Comparison of ENCODE assay signal across 9 cellular contexts in the genomic region with DNA sequence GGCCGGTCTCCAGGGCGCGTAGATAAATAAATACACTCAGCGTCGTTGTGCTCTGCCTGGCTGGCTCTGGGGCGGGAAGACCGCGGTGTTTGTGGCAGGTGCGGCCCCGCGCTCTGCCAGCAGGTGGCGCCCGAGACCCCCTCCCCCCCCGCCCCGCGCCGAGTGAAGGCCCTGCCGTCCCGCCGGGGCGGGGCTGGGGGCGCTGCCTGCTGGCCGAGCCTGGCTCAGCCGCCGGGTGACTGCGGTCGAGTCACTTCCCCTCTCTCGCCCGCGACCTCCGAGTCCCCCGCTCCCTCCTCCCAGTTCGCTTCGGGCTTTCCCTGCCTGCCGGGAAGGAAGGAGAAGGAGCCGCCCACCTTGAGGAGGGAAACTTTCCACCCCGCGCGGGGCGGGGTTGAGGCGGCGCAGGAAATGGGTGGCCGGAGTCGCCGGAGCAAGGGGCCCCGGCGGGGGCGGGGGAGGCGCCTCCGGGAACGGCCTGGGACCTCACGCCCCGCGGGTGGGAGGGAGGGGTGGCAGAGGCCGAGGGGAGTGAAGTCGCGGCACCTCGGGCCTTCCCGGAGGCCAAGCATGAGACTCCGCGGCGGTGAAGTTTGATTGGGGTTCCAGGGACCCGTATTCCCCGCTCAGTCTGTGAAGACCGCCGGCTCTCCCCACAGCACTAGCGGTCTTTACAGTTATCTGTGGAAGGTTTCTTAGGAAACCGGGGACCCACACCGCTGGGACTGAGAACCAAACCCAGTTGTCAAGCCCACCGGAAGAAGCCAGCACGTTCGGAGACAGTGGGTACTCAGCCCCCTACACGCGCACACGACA. TPM values are rescaled to one million over a fixed set of nuclear protein-coding genes. Genes with fewer than 3 reads are reported as not detected.
A peak's percentile ranks its signal among the peaks of the same experiment; 100 is the strongest.
DNase-seq lines count a peak whose midpoint lies in the region; ATAC-seq, FAIRE-seq and TF ChIP-seq lines count a peak whose summit lies in the region.
"Had no signal": no experiment of that assay in that cellular context is flagged by ENCODE, and none has a peak within 500 bp of the region (broad histone marks: within the 10 kb centered on the region; RNA-seq: fewer than 3 reads in every experiment).

No MANE protein-coding gene starts in this region.

- peak overlapping the region; percentile 91 for H3K27ac Mint-ChIP-seq in neural crest cell (ENCODE audit: unreplicated experiment)
- peak overlapping the region; percentile 92 to 97 for H3K27ac Mint-ChIP-seq in stimulated activated naive CD8-positive, alpha-beta T cell treated with anti-CD3 and anti-CD28 coated beads, Interleukin-15, amount 100 ng/mL, for 72 hours

- H3K4me1 ChIP-seq in RWPE2 (ENCODE audit: insufficient read depth, poor library complexity, severe bottlenecking): peaks cover 16% of the 10 kb centered on the region

- no peaks in the 10 kb centered on the region for H3K9me3 Mint-ChIP-seq in neural crest cell
- no peaks in the 10 kb centered on the region for H3K9me3 Mint-ChIP-seq in stimulated activated naive CD8-positive, alpha-beta T cell treated with anti-CD3 and anti-CD28 coated beads, Interleukin-15, amount 100 ng/mL, for 72 hours

- peak overlapping the region; percentile 96 for H3K4me3 Mint-ChIP-seq in neural crest cell
- H3K4me3 Mint-ChIP-seq in stimulated activated naive CD8-positive, alpha-beta T cell treated with anti-CD3 and anti-CD28 coated beads, Interleukin-15, amount 100 ng/mL, for 72 hours: peak overlapping the region; percentile 90 to 91

- H3K27me3 ChIP-seq in RWPE2 (ENCODE audit: insufficient read depth, poor library complexity, severe bottlenecking): no peaks in the 10 kb centered on the region

- H3K4me3 ChIP-seq in RWPE2 (ENCODE audit: severe bottlenecking) (peak overlapping the region; percentile 22), fibroblast of the aortic adventitia (ENCODE audit: low read depth, low read length) (peak overlapping the region; percentile 93)

- ATAC-seq in RWPE2 (ENCODE audit: low read depth): peak; percentile 27
- ATAC-seq in stimulated activated naive CD8-positive, alpha-beta T cell treated with anti-CD3 and anti-CD28 coated beads, Interleukin-15, amount 100 ng/mL, for 72 hours: peak; percentile 53

- TF ChIP-seq CTCF in C4-2B (conservative IDR thresholded peaks at IDR 0.05) (peak; percentile 99), RWPE2 (IDR thresholded peaks at IDR 0.05; ENCODE audit: poor library complexity, severe bottlenecking) (peak; percentile 97), fibroblast of the aortic adventitia (IDR thresholded peaks at IDR 0.05; ENCODE audit: insufficient read depth, low read length) (peak; percentile 67), neural crest cell (conservative IDR thresholded peaks at IDR 0.05) (peak; percentile 96)

- DNase-seq in GM19240 (ENCODE audit: insufficient read length, low spot score) (peak; percentile 98), HTR-8/SVneo (ENCODE audit: insufficient read length, low spot score) (peak; percentile 96), RWPE2 (ENCODE audit: low spot score) (peak; percentile 95), fibroblast of the aortic adventitia (ENCODE audit: low read depth) (peak; percentile 95), neural crest cell (ENCODE audit: low read depth, low spot score) (peak; percentile 79)
- DNase-seq in activated effector memory CD4-positive, alpha-beta T cell treated with Interleukin-2 at 50 U/mL for 16 hours: peak; percentile 74
- DNase-seq in stimulated activated naive CD8-positive, alpha-beta T cell treated with anti-CD3 and anti-CD28 coated beads, Interleukin-15, amount 100 ng/mL, for 72 hours: peak; percentile 93 to 97

- peaks cover 32% of the 10 kb centered on the region for H3K27me3 Mint-ChIP-seq in neural crest cell (ENCODE audit: low read depth)
- no peaks in the 10 kb centered on the region for H3K27me3 Mint-ChIP-seq in stimulated activated naive CD8-positive, alpha-beta T cell treated with anti-CD3 and anti-CD28 coated beads, Interleukin-15, amount 100 ng/mL, for 72 hours

- FAIRE-seq in HTR-8/SVneo (lab: Jason Lieb, UNC): peak; percentile 95
- FAIRE-seq: islet of Langerhans had no signal

- H3K27ac ChIP-seq in C4-2B (peak overlapping the region; percentile 84), RWPE2 (ENCODE audit: poor library complexity, severe bottlenecking) (peak overlapping the region; percentile 86)

- H3K9me3 ChIP-seq in RWPE2 (ENCODE audit: severe bottlenecking): no peaks in the 10 kb centered on the region

- peaks cover 16% of the 10 kb centered on the region for H3K36me3 ChIP-seq in RWPE2 (ENCODE audit: low read depth)

- peaks cover 7% of the 10 kb centered on the region for H3K36me3 Mint-ChIP-seq in neural crest cell (ENCODE audit: low read depth)

- H3K4me1 Mint-ChIP-seq in neural crest cell: peaks cover 68% of the 10 kb centered on the region
- peaks cover 79% of the 10 kb centered on the region for H3K4me1 Mint-ChIP-seq in stimulated activated naive CD8-positive, alpha-beta T cell treated with anti-CD3 and anti-CD28 coated beads, Interleukin-15, amount 100 ng/mL, for 72 hours

RNA-seq across cellular contexts. Expression of a gene that starts 1.5 kb away (rescaled TPM):
- total RNA-seq in fibroblast of the aortic adventitia (ENCODE audit: low replicate concordance) (52.2 and 58.5 TPM in 2 replicates), neural crest cell (13.6 and 15.3 TPM in 2 replicates)

RNA-seq across cellular contexts. Expression of a gene that starts 2.0 kb away (rescaled TPM):
- total RNA-seq in fibroblast of the aortic adventitia (ENCODE audit: low replicate concordance) (5.6 and 21.6 TPM in 2 replicates), neural crest cell (82.4 and 86.3 TPM in 2 replicates)

RNA-seq across cellular contexts. Expression of a gene that starts 4.1 kb away (rescaled TPM):
- total RNA-seq in fibroblast of the aortic adventitia (ENCODE audit: low replicate concordance) (27.2 and 48.0 TPM in 2 replicates), neural crest cell (32.2 and 33.2 TPM in 2 replicates)

RNA-seq across cellular contexts. Expression of a gene that starts 16.2 kb away (rescaled TPM):
- total RNA-seq in fibroblast of the aortic adventitia (ENCODE audit: low replicate concordance): 47.3 and 147 TPM in 2 replicates
- 21.0 and 22.5 TPM in 2 replicates for total RNA-seq in neural crest cell

RNA-seq across cellular contexts. Expression of a gene that starts 21.2 kb away (rescaled TPM):
- total RNA-seq in fibroblast of the aortic adventitia (ENCODE audit: low replicate concordance) (0.09 and 0.65 TPM in 2 replicates), neural crest cell (1.0 and 1.1 TPM in 2 replicates)

Comparison
In these comparisons a context has a peak if more than half of its experiments do, and no peak if none do; other contexts are left out.
1. Peak in every context shown above with its lines: DNase-seq, ATAC-seq, H3K4me3 ChIP-seq and H3K27ac ChIP-seq.